In the genomic region with DNA sequence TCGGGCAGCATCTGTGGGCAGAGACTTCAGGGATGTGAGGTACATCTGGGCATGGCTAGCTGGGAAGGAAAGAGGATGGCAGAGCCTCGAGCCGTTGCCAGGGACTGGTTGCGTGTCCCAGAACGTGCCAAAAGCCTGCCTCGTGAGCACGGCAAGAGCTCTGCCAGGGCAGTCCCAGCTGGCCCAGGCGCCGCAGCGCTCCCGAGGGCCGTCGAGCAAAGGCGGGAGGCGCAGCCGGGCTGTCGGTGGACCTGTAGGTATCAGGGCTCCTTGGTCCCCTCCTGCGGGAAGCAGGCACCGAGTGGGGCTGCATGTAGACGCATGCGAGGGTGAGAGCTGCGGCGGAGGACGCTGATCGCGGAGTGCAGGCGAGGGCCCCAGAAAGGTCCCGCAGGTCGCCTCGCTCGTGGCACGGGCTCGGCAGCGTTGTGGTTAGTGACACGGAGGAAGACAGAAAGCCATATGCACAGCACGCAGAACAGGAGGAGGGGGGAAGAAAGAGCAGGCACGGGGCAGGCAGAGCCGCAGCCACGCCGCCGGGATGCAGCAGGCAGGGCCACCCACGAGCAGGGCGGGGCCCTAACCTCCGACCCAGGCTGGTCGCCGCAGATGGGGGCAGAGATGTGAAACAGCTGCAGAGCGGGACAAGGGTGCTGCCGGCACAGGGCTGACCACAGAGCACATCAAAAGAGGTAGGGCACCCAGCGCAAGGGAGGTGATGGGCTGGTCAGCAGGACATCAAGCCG, we compare ENCODE assay signal across 8 cellular contexts. TPM values are rescaled to one million over a fixed set of nuclear protein-coding genes. Genes with fewer than 3 reads are reported as not detected.
DNase-seq lines count a peak whose midpoint lies in the region; FAIRE-seq and TF ChIP-seq lines count a peak whose summit lies in the region.
"Had no signal": no experiment of that assay in that cellular context is flagged by ENCODE, and none has a peak within 500 bp of the region (broad histone marks: within the 10 kb centered on the region; RNA-seq: fewer than 3 reads in every experiment).

No MANE protein-coding gene starts in this region.

- no peaks in the 10 kb centered on the region for H3K27me3 ChIP-seq in OCI-LY1 (ENCODE audit: insufficient read depth, low read length)
- peaks cover 29% of the 10 kb centered on the region for H3K27me3 ChIP-seq in keratinocyte (ENCODE audit: control insufficient read depth, extremely low read depth, insufficient read depth, low read length)
- no peaks in the 10 kb centered on the region for H3K27me3 ChIP-seq in smooth muscle cell (ENCODE audit: low read depth)

- H3K9me2 ChIP-seq in OCI-LY1 (ENCODE audit: low read depth, low read length): no peaks in the 10 kb centered on the region

- H3F3A ChIP-seq in OCI-LY1 (ENCODE audit: insufficient read depth, low read length) (no peaks in the 10 kb centered on the region), smooth muscle cell (ENCODE audit: low read depth) (no peaks in the 10 kb centered on the region)

- peak overlapping the region; percentile 49 for H3K4me3 Mint-ChIP-seq in stimulated activated naive CD8-positive, alpha-beta T cell treated with anti-CD3 and anti-CD28 coated beads, Interleukin-15, Interleukin-2, amounts not matched to agents 100 ng/mL and 50 ng/mL, for 24 hours

- H3K9ac ChIP-seq in OCI-LY1 (ENCODE audit: low read length): no peak overlapping the region
- no peak overlapping the region for H3K9ac ChIP-seq in keratinocyte (ENCODE audit: control insufficient read depth, extremely low read depth, insufficient read depth, low read length)
- H3K9ac ChIP-seq in smooth muscle cell (ENCODE audit: low read depth): no peak overlapping the region

- WGBS in smooth muscle cell (ENCODE audit: low lambda C conversion rate): 80% methylated on average over 50 of the region's 50 CpGs

- TF ChIP-seq CTCF in OCI-LY1 (IDR thresholded peaks at IDR 0.05; ENCODE audit: low read length): no peak
- TF ChIP-seq CTCF in keratinocyte (optimal IDR thresholded peaks at IDR 0.05 in 1 of 3, IDR thresholded peaks at IDR 0.05 in 1 of 3, conservative IDR thresholded peaks at IDR 0.05 in 1 of 3; ENCODE audit: extremely low read depth in 1 of 3, insufficient read depth in 2 of 3, low read length in 3 of 3): no peak
- TF ChIP-seq CTCF in smooth muscle cell (IDR thresholded peaks at IDR 0.05; ENCODE audit: borderline replicate concordance, insufficient read depth, poor library complexity, severe bottlenecking): no peak

- H3K27me3 Mint-ChIP-seq in stimulated activated naive CD8-positive, alpha-beta T cell treated with anti-CD3 and anti-CD28 coated beads, Interleukin-15, Interleukin-2, amounts not matched to agents 100 ng/mL and 50 ng/mL, for 24 hours: no peaks in the 10 kb centered on the region

- H3K4me1 ChIP-seq in OCI-LY1 (ENCODE audit: insufficient read depth, low read length, severe bottlenecking): peaks cover 36% of the 10 kb centered on the region
- peaks cover 19% of the 10 kb centered on the region for H3K4me1 ChIP-seq in keratinocyte (ENCODE audit: control insufficient read depth, extremely low read depth, insufficient read depth, low read length)
- no peaks in the 10 kb centered on the region for H3K4me1 ChIP-seq in smooth muscle cell (ENCODE audit: low read depth)

- no peaks in the 10 kb centered on the region for H3K9me1 ChIP-seq in keratinocyte (ENCODE audit: control insufficient read depth, extremely low read depth, insufficient read depth, low read length)

- H3K4me3 ChIP-seq in OCI-LY1 (ENCODE audit: low read depth, low read length, poor library complexity, severe bottlenecking) (no peak overlapping the region), keratinocyte (ENCODE audit: control insufficient read depth in 2 of 3, extremely low read depth in 1 of 3, insufficient read depth in 2 of 3, low read depth in 1 of 3, low read length in 3 of 3) (no peak overlapping the region), smooth muscle cell (no peak overlapping the region)

- H3K9me3 ChIP-seq in OCI-LY1 (ENCODE audit: low read length) (no peaks in the 10 kb centered on the region), keratinocyte (ENCODE audit: control insufficient read depth, low read depth, low read length) (no peaks in the 10 kb centered on the region), smooth muscle cell (replicated peaks; ENCODE audit: low read depth) (no peaks in the 10 kb centered on the region)

- peak overlapping the region; percentile 83 for H3K27ac Mint-ChIP-seq in stimulated activated naive CD8-positive, alpha-beta T cell treated with anti-CD3 and anti-CD28 coated beads, Interleukin-15, Interleukin-2, amounts not matched to agents 100 ng/mL and 50 ng/mL, for 24 hours

- no peak for FAIRE-seq in keratinocyte (lab: Jason Lieb, UNC)

- peaks cover 12% of the 10 kb centered on the region for H3K36me3 ChIP-seq in OCI-LY1 (ENCODE audit: insufficient read depth, low read length)
- H3K36me3 ChIP-seq in keratinocyte (ENCODE audit: control insufficient read depth in 2 of 2, extremely low read depth in 1 of 2, insufficient read depth in 2 of 2, low read length in 2 of 2): no peaks in the 10 kb centered on the region
- H3K36me3 ChIP-seq in smooth muscle cell (ENCODE audit: low read depth): no peaks in the 10 kb centered on the region

- H3K79me2 ChIP-seq in OCI-LY1 (ENCODE audit: insufficient read depth, low read length) (no peaks in the 10 kb centered on the region), keratinocyte (ENCODE audit: control insufficient read depth, insufficient read depth, low read length) (no peaks in the 10 kb centered on the region), smooth muscle cell (ENCODE audit: low read depth) (no peaks in the 10 kb centered on the region)

- H3K36me3 Mint-ChIP-seq in stimulated activated naive CD8-positive, alpha-beta T cell treated with anti-CD3 and anti-CD28 coated beads, Interleukin-15, Interleukin-2, amounts not matched to agents 100 ng/mL and 50 ng/mL, for 24 hours (ENCODE audit: low read depth): no peaks in the 10 kb centered on the region

- H3K4me2 ChIP-seq in OCI-LY1 (ENCODE audit: low read length): peak overlapping the region; percentile 9; the same call in 1 of the 2 replicates
- no peak overlapping the region for H3K4me2 ChIP-seq in keratinocyte (ENCODE audit: control insufficient read depth, extremely low read depth, insufficient read depth, low read depth, low read length)
- no peak overlapping the region for H3K4me2 ChIP-seq in smooth muscle cell

- H4K20me1 ChIP-seq in OCI-LY1 (ENCODE audit: insufficient read depth, low read length) (no peaks in the 10 kb centered on the region), keratinocyte (ENCODE audit: control insufficient read depth, extremely low read depth, insufficient read depth, low read length) (no peaks in the 10 kb centered on the region), smooth muscle cell (ENCODE audit: low read depth) (no peaks in the 10 kb centered on the region)

- no peaks in the 10 kb centered on the region for H3K9me3 Mint-ChIP-seq in stimulated activated naive CD8-positive, alpha-beta T cell treated with anti-CD3 and anti-CD28 coated beads, Interleukin-15, Interleukin-2, amounts not matched to agents 100 ng/mL and 50 ng/mL, for 24 hours

- dilution Hi-C loops in keratinocyte (cut with MboI; ENCODE audit: extremely low pct_ligation_motif_present, low sequenced_read_pairs): no loop called here

- peak; percentile 47 for DNase-seq in activated gamma-delta T cell (lab: John Stamatoyannopoulos, UW)
- DNase-seq in keratinocyte (ENCODE audit: low read depth, low spot score): no peak
- no peak for DNase-seq in H4 (ENCODE audit: low spot score)
- no peak for DNase-seq in Kasumi-1 (lab: John Stamatoyannopoulos, UW)
- DNase-seq in smooth muscle cell (lab: John Stamatoyannopoulos, UW; ENCODE audit: unreplicated experiment): no peak
- DNase-seq: NCI-H2029 treated with DMSO at 0.1 percent for 48 hours had no signal

- H2AFZ ChIP-seq in OCI-LY1 (ENCODE audit: low read length) (no peak overlapping the region), keratinocyte (ENCODE audit: control insufficient read depth, low read length) (peak overlapping the region; percentile 30), smooth muscle cell (ENCODE audit: low read depth) (no peak overlapping the region)

- no peak overlapping the region for H3K27ac ChIP-seq in OCI-LY1 (ENCODE audit: low read depth, low read length, poor library complexity, severe bottlenecking)
- no peak overlapping the region for H3K27ac ChIP-seq in keratinocyte (ENCODE audit: control insufficient read depth, insufficient read depth, low read length)
- H3K27ac ChIP-seq in smooth muscle cell (ENCODE audit: low read depth): no peak overlapping the region

- peaks cover 45% of the 10 kb centered on the region for H3K4me1 Mint-ChIP-seq in stimulated activated naive CD8-positive, alpha-beta T cell treated with anti-CD3 and anti-CD28 coated beads, Interleukin-15, Interleukin-2, amounts not matched to agents 100 ng/mL and 50 ng/mL, for 24 hours (ENCODE audit: low read depth)

RNA-seq across cellular contexts. Expression of a gene that starts 18.0 kb away (rescaled TPM):
- 0.94 to 1.5 TPM (median 0.95 TPM) in 3 replicates for polyA plus RNA-seq in keratinocyte
- 6.8 TPM for polyA plus RNA-seq in keratinocyte (2011; ENCODE audit: low read depth)
- 0.24 and 1.1 TPM in 2 replicates for polyA plus RNA-seq in keratinocyte (2011; cell fraction: cytosol; rRNA removed)
- 0.31 and 0.36 TPM in 2 replicates for polyA plus RNA-seq in keratinocyte (2011; cell fraction: nucleus; rRNA removed)
- polyA plus RNA-seq in keratinocyte (2012; ENCODE audit: low replicate concordance): 0.38 and 1.1 TPM in 2 replicates
- polyA minus RNA-seq in keratinocyte: 0.16 to 1.0 TPM (median 0.74 TPM) in 3 replicates
- not detected for polyA minus RNA-seq in keratinocyte (2011; cell fraction: cytosol; rRNA and poly(A)+ RNA removed)
- not detected in 2 replicates for polyA minus RNA-seq in keratinocyte (2011; cell fraction: nucleus; rRNA and poly(A)+ RNA removed)
- total RNA-seq in H4 (2014; rRNA removed; shearing (Covaris generic)): 3.3 TPM in 2 replicates
- 1.7 and 2.1 TPM in 2 replicates for total RNA-seq in smooth muscle cell
- polyA plus RNA-seq in smooth muscle cell: 8.7 and 13.7 TPM in 2 replicates

RNA-seq across cellular contexts. Expression of a gene that starts 20.8 kb away (rescaled TPM):
- polyA plus RNA-seq in keratinocyte (not detected in 3 replicates), smooth muscle cell (not detected in 2 replicates)
- not detected for polyA plus RNA-seq in keratinocyte (2011; ENCODE audit: low read depth)
- polyA plus RNA-seq in keratinocyte (2011; cell fraction: cytosol; rRNA removed): not detected in 2 replicates
- not detected in 2 replicates for polyA plus RNA-seq in keratinocyte (2011; cell fraction: nucleus; rRNA removed)
- polyA plus RNA-seq in keratinocyte (2012; ENCODE audit: low replicate concordance): not detected in 2 replicates
- not detected in 3 replicates for polyA minus RNA-seq in keratinocyte
- polyA minus RNA-seq in keratinocyte (2011; cell fraction: cytosol; rRNA and poly(A)+ RNA removed): not detected
- not detected in 2 replicates for polyA minus RNA-seq in keratinocyte (2011; cell fraction: nucleus; rRNA and poly(A)+ RNA removed)
- not detected in 2 replicates for total RNA-seq in H4 (2014; rRNA removed; shearing (Covaris generic))
- not detected in 2 replicates for total RNA-seq in smooth muscle cell

RNA-seq across cellular contexts. Expression of a gene that starts 32.1 kb away (rescaled TPM):
- 7.5 to 10.7 TPM (median 9.4 TPM) in 3 replicates for polyA plus RNA-seq in keratinocyte
- 13.2 TPM for polyA plus RNA-seq in keratinocyte (2011; ENCODE audit: low read depth)
- polyA plus RNA-seq in keratinocyte (2011; cell fraction: cytosol; rRNA removed): 0.74 and 1.1 TPM in 2 replicates
- polyA plus RNA-seq in keratinocyte (2011; cell fraction: nucleus; rRNA removed): 54.0 and 64.5 TPM in 2 replicates
- polyA plus RNA-seq in keratinocyte (2012; ENCODE audit: low replicate concordance): 8.1 and 11.6 TPM in 2 replicates
- polyA minus RNA-seq in keratinocyte: 0.36 to 0.99 TPM in 2 of 3 replicates, not detected in the other
- polyA minus RNA-seq in keratinocyte (2011; cell fraction: cytosol; rRNA and poly(A)+ RNA removed): not detected
- polyA minus RNA-seq in keratinocyte (2011; cell fraction: nucleus; rRNA and poly(A)+ RNA removed): 2.6 and 3.0 TPM in 2 replicates
- not detected in 2 replicates for total RNA-seq in H4 (2014; rRNA removed; shearing (Covaris generic))
- 0.94 TPM in 1 of 2 replicates, not detected in the other for total RNA-seq in smooth muscle cell
- 0.74 and 1.2 TPM in 2 replicates for polyA plus RNA-seq in smooth muscle cell

RNA-seq across cellular contexts. Expression of a gene that starts 36.1 kb away (rescaled TPM):
- 19.3 to 26.4 TPM (median 22.3 TPM) in 3 replicates for polyA plus RNA-seq in keratinocyte
- polyA plus RNA-seq in keratinocyte (2011; ENCODE audit: low read depth): 3.6 TPM
- polyA plus RNA-seq in keratinocyte (2011; cell fraction: cytosol; rRNA removed): 3.3 and 14.1 TPM in 2 replicates
- polyA plus RNA-seq in keratinocyte (2011; cell fraction: nucleus; rRNA removed): 54.7 and 109 TPM in 2 replicates
- 15.5 and 30.9 TPM in 2 replicates for polyA plus RNA-seq in keratinocyte (2012; ENCODE audit: low replicate concordance)
- polyA minus RNA-seq in keratinocyte: 2.3 to 3.8 TPM (median 2.6 TPM) in 3 replicates
- polyA minus RNA-seq in keratinocyte (2011; cell fraction: cytosol; rRNA and poly(A)+ RNA removed): 17.8 TPM
- 11.1 and 15.5 TPM in 2 replicates for polyA minus RNA-seq in keratinocyte (2011; cell fraction: nucleus; rRNA and poly(A)+ RNA removed)
- not detected in 2 replicates for total RNA-seq in H4 (2014; rRNA removed; shearing (Covaris generic))
- total RNA-seq in smooth muscle cell: 0.13 TPM in 1 of 2 replicates, not detected in the other
- polyA plus RNA-seq in smooth muscle cell: 1.4 and 2.0 TPM in 2 replicates

RNA-seq across cellular contexts. Expression of a gene that starts 48.6 kb away (rescaled TPM):
- 0.09 TPM in 1 of 3 replicates, not detected in the others for polyA plus RNA-seq in keratinocyte
- polyA plus RNA-seq in keratinocyte (2011; ENCODE audit: low read depth): not detected
- polyA plus RNA-seq in keratinocyte (2011; cell fraction: cytosol; rRNA removed): not detected in 2 replicates
- polyA plus RNA-seq in keratinocyte (2011; cell fraction: nucleus; rRNA removed): not detected in 2 replicates
- polyA plus RNA-seq in keratinocyte (2012; ENCODE audit: low replicate concordance): not detected in 2 replicates
- polyA minus RNA-seq in keratinocyte: not detected in 3 replicates
- polyA minus RNA-seq in keratinocyte (2011; cell fraction: cytosol; rRNA and poly(A)+ RNA removed): not detected
- not detected in 2 replicates for polyA minus RNA-seq in keratinocyte (2011; cell fraction: nucleus; rRNA and poly(A)+ RNA removed)
- total RNA-seq in H4 (2014; rRNA removed; shearing (Covaris generic)): not detected in 2 replicates
- 1.9 TPM in 1 of 2 replicates, not detected in the other for total RNA-seq in smooth muscle cell
- 0.97 and 4.7 TPM in 2 replicates for polyA plus RNA-seq in smooth muscle cell
